ENCODE assay signal across 15 cellular contexts in the genomic region with DNA sequence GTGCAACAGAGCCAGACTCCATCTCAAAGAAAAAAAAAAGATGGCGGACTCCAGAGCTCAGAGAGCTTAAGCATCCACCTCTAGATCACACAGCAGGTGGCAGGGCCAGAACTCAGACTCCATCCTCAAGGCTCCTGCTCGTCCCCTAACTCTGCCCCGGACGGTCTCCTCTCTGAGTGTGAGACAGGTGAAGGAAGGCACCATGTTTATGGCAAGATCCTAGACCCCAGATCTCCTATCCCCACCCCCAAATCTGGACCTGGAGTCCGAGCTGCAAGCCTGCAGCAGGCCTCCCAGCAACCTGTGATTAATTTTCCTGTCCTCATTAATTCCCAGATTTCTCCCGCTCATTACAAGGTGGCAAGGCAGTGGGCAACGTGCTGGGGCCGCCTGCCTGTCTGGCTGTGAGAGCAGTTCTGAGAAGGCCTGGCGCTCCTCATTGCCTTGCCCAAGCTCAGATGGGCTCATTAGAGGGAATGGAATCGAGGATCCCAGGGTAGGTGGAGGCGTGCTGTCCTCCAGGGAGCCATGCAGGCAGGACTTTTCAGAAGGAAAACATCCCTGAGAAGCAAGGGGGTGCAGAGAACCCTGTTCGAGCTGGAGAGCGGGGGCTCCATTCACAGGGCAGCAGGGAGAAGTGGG.
DNase-seq lines count a peak whose midpoint lies in the region; ATAC-seq and TF ChIP-seq lines count a peak whose summit lies in the region.
"Had no signal": no experiment of that assay in that cellular context is flagged by ENCODE, and none has a peak within 500 bp of the region (broad histone marks: within the 10 kb centered on the region; RNA-seq: fewer than 3 reads in every experiment).

No MANE protein-coding gene starts in this region.

- peak overlapping the region; percentile 62 for H3K18ac ChIP-seq in neuronal stem cell (ENCODE audit: low read length)

- H3K4me2 ChIP-seq in neuronal stem cell (ENCODE audit: insufficient read depth, low read length, poor library complexity, severe bottlenecking): no peak overlapping the region

- H3K9ac ChIP-seq in neuronal stem cell (ENCODE audit: low read depth, low read length, poor library complexity): no peak overlapping the region

- H3K27me3 ChIP-seq in neuronal stem cell (ENCODE audit: control insufficient read depth in 3 of 3, insufficient read depth in 3 of 3, low read depth in 1 of 3, low read length in 3 of 3) (no peaks in the 10 kb centered on the region), uterus (no peaks in the 10 kb centered on the region)

- no peak overlapping the region for H4K8ac ChIP-seq in neuronal stem cell (ENCODE audit: low read depth, low read length)

- peak overlapping the region; percentile 6 for H2AK5ac ChIP-seq in neuronal stem cell (ENCODE audit: low read depth, low read length)

- peaks cover 5 to 9% of the 10 kb centered on the region in 2 donors for H3K4me1 ChIP-seq in neuronal stem cell (ENCODE audit: control insufficient read depth in 2 of 2, insufficient read depth in 1 of 2, low read depth in 1 of 2, low read length in 2 of 2)
- no peaks in the 10 kb centered on the region for H3K4me1 ChIP-seq in uterus

- WGBS in neuronal stem cell (ENCODE audit: extremely low coverage in 2 of 2, insufficient read length in 2 of 2, insufficient replicate concordance in 1 of 2), 2 donors: no CpG with 5 or more reads among the region's 13 CpGs

- DNase-seq in activated effector memory CD4-positive, alpha-beta T cell treated with anti-CD3 and anti-CD28 coated beads, Interleukin-2, amount 50 U/mL, for 16 hours: peak; percentile 27
- no peak for DNase-seq in activated effector memory CD4-positive, alpha-beta T cell treated with Interleukin-2 at 50 U/mL for 16 hours
- peak; percentile 32 for DNase-seq in ecto neural progenitor cell (ENCODE audit: low spot score)
- DNase-seq in neuronal stem cell (ENCODE audit: low spot score): no peak
- DNase-seq in uterus: peak; percentile 8
- no peak for DNase-seq in medulla oblongata (ENCODE audit: extremely low spot score)
- DNase-seq in stimulated activated CD4-positive, alpha-beta T cell treated with anti-CD3 and anti-CD28 coated beads, Interleukin-4, amount 100 ng/mL, for 4 hours: no peak
- DNase-seq: C1 segment of cervical spinal cord, DMS153, MV-4-11, NCI-H1417 treated with DMSO at 0.1 percent for 48 hours, NCI-H2029, NCI-H510A had no signal

- H3K14ac ChIP-seq in neuronal stem cell (ENCODE audit: low read length): no peak overlapping the region

- H3K4me3 ChIP-seq in neuronal stem cell (ENCODE audit: low read length in 2 of 2): no peak overlapping the region
- H3K4me3 ChIP-seq in uterus: no peak overlapping the region

- H3K27ac ChIP-seq in neuronal stem cell (replicated peaks; ENCODE audit: low read length) (no peak overlapping the region), uterus (no peak overlapping the region)

- H4K91ac ChIP-seq in neuronal stem cell (ENCODE audit: low read depth, low read length, poor library complexity): peak overlapping the region; percentile 22

- H2AFZ ChIP-seq in neuronal stem cell (ENCODE audit: low read length): no peak overlapping the region

- H3K4ac ChIP-seq in neuronal stem cell (ENCODE audit: low read length): no peak overlapping the region

- H3K23ac ChIP-seq in neuronal stem cell (ENCODE audit: low read depth, low read length, poor library complexity): no peak overlapping the region

- ATAC-seq in GM18867 (IDR thresholded peaks at IDR 0.05; ENCODE audit: unreplicated experiment): no peak
- ATAC-seq: Panc1 had no signal

- H3K79me1 ChIP-seq in neuronal stem cell (ENCODE audit: low read depth, low read length): no peaks in the 10 kb centered on the region

- no peak overlapping the region for H2BK120ac ChIP-seq in neuronal stem cell (ENCODE audit: low read depth, low read length)

- H2BK5ac ChIP-seq in neuronal stem cell (ENCODE audit: low read length): no peak overlapping the region

- no peak overlapping the region for H2BK12ac ChIP-seq in neuronal stem cell (ENCODE audit: low read length)

- no peak for TF ChIP-seq POLR2A in uterus (IDR thresholded peaks at IDR 0.05)

- no peaks in the 10 kb centered on the region for H3K36me3 ChIP-seq in neuronal stem cell (replicated peaks in 1 of 2; ENCODE audit: control insufficient read depth in 2 of 2, insufficient read depth in 2 of 2, low read length in 2 of 2)
- H3K36me3 ChIP-seq in uterus: no peaks in the 10 kb centered on the region

- intact Hi-C loops in uterus (cut with DNase I; ENCODE audit: low total_unique reads): no loop called here

- TF ChIP-seq CTCF in uterus (IDR thresholded peaks at IDR 0.05): no peak

- H3K9me3 ChIP-seq in neuronal stem cell (replicated peaks in 1 of 2; ENCODE audit: control insufficient read depth in 2 of 2, insufficient read depth in 1 of 2, low read depth in 1 of 2, low read length in 2 of 2): peaks cover 0 to 5% of the 10 kb centered on the region in 2 donors
- no peaks in the 10 kb centered on the region for H3K9me3 ChIP-seq in uterus

- H2BK15ac ChIP-seq in neuronal stem cell (ENCODE audit: low read length): peak overlapping the region; percentile 74

Comparison
In these comparisons a context has a peak if more than half of its experiments do, and no peak if none do; other contexts are left out.
1. DNase-seq: peak in activated effector memory CD4-positive, alpha-beta T cell treated with anti-CD3 and anti-CD28 coated beads, Interleukin-2, amount 50 U/mL, for 16 hours (single experiment), ecto neural progenitor cell (single experiment) and uterus (2 of 2); none in activated effector memory CD4-positive, alpha-beta T cell treated with Interleukin-2 at 50 U/mL for 16 hours (single experiment), neuronal stem cell (single experiment), medulla oblongata (single experiment) and stimulated activated CD4-positive, alpha-beta T cell treated with anti-CD3 and anti-CD28 coated beads, Interleukin-4, amount 100 ng/mL, for 4 hours (0 of 2).